20 cellular contexts compared by ENCODE assay signal in the genomic region with DNA sequence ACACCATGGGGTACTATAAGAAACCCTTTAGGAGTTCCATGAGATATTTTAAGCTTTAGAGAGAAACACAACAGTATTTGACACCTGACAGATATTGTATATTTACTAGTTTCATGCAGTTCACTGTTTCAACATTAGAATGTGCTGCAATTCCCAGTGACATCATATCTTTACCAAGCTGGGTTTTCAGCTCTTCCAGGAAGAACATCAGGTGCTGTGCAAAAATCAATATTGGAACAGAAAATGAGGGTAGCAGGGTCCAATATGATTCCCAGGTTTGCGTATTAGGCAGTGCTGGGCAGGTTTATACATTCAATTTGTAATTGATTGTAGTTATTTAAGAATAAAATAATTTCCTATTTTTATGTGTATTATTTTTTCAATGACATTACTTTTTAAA.
DNase-seq lines count a peak whose midpoint lies in the region; ATAC-seq and TF ChIP-seq lines count a peak whose summit lies in the region.
"Had no signal": no experiment of that assay in that cellular context is flagged by ENCODE, and none has a peak within 500 bp of the region (broad histone marks: within the 10 kb centered on the region; RNA-seq: fewer than 3 reads in every experiment).

No MANE protein-coding gene starts in this region.

- TF ChIP-seq POLR2A in right lobe of liver (IDR thresholded peaks at IDR 0.05) (no peak), esophagus squamous epithelium (IDR thresholded peaks at IDR 0.05) (no peak)

- DNase-seq in DMS53 (lab: John Stamatoyannopoulos, UW) (peak; percentile 56), NCI-H69 (lab: John Stamatoyannopoulos, UW) (peak; percentile 17), left lobe of liver (ENCODE audit: low spot score) (no peak), right lobe of liver (no peak), esophagus squamous epithelium (lab: John Stamatoyannopoulos, UW) (no peak), dorsolateral prefrontal cortex (no peak), NCI-H524 (lab: John Stamatoyannopoulos, UW) (no peak)
- DNase-seq in activated CD8-positive, alpha-beta memory T cell treated with anti-CD3 and anti-CD28 coated beads for 24 hours = no peak
- DNase-seq: Caco-2; CD4-positive, CD25-positive, alpha-beta regulatory T cell; CD8-positive, alpha-beta T cell; DMS153; DMS79 treated with DMSO at 0.1 percent for 48 hours; GF-D8; H9 had no signal

- H3K4me1 ChIP-seq in right lobe of liver = peaks cover 0 to 5% (median 0%) of the 10 kb centered on the region in 4 donors
- H3K4me1 ChIP-seq in esophagus squamous epithelium = no peaks in the 10 kb centered on the region
- H3K4me1 ChIP-seq: BLaER1, Caco-2 had no signal

- H3K9me3 ChIP-seq in right lobe of liver (no peaks in the 10 kb centered on the region), esophagus squamous epithelium (peaks cover 0 to 6% (median 0%) of the 10 kb centered on the region in 3 donors)
- H3K9me3 ChIP-seq: BLaER1, Caco-2 had no signal

- H3K27ac ChIP-seq in right lobe of liver (peak overlapping the region; percentile 60 to 84 (median 83)), esophagus squamous epithelium (no peak overlapping the region), dorsolateral prefrontal cortex (no peak overlapping the region)
- H3K27ac ChIP-seq: 22Rv1, BLaER1, C4-2B had no signal

- TF ChIP-seq CTCF in right lobe of liver (IDR thresholded peaks at IDR 0.05) (no peak), esophagus squamous epithelium (IDR thresholded peaks at IDR 0.05) (no peak), dorsolateral prefrontal cortex (IDR thresholded peaks at IDR 0.05 in 54 of 56, conservative IDR thresholded peaks at IDR 0.05 in 2 of 56; ENCODE audit: low read depth in 1 of 56, partially characterized antibody in 56 of 56) (no peak)

- no peak overlapping the region for H3K4me3 ChIP-seq in right lobe of liver
- no peak overlapping the region for H3K4me3 ChIP-seq in esophagus squamous epithelium
- no peak overlapping the region for H3K4me3 ChIP-seq in dorsolateral prefrontal cortex
- H3K4me3 ChIP-seq: BLaER1, GM23338 had no signal

- intact Hi-C loops in right lobe of liver (cut with DNase I) (no loop called here), esophagus squamous epithelium (cut with DNase I) (no loop called here), dorsolateral prefrontal cortex (cut with DNase I) (no loop called here)

- no peaks in the 10 kb centered on the region for H3K27me3 ChIP-seq in right lobe of liver
- H3K27me3 ChIP-seq in esophagus squamous epithelium = no peaks in the 10 kb centered on the region
- H3K27me3 ChIP-seq in dorsolateral prefrontal cortex = no peaks in the 10 kb centered on the region
- H3K27me3 ChIP-seq: BLaER1 had no signal

- H3K36me3 ChIP-seq in right lobe of liver (no peaks in the 10 kb centered on the region), esophagus squamous epithelium (no peaks in the 10 kb centered on the region)
- H3K36me3 ChIP-seq: BLaER1 had no signal

- WGBS in right lobe of liver (ENCODE audit: insufficient coverage, low coverage, low lambda C conversion rate, missing lambda C conversion rate) = 20% methylated on average over 1 of the region's 1 CpG
- 83% methylated on average over 1 of the region's 1 CpG for WGBS in esophagus squamous epithelium, 2 donors

- peak; percentile 84 for ATAC-seq in left lobe of liver
- ATAC-seq in right lobe of liver = peak; percentile 83 to 90 (median 87)
- ATAC-seq: CD8-positive, alpha-beta T cell; GM23338; HCT116 had no signal

Comparison
In these comparisons a context has a peak if more than half of its experiments do, and no peak if none do; other contexts are left out.
1. DNase-seq: peak in DMS53 (single experiment) and NCI-H69 (single experiment); none in left lobe of liver (single experiment), right lobe of liver (0 of 3), esophagus squamous epithelium (single experiment), dorsolateral prefrontal cortex (0 of 10), activated CD8-positive, alpha-beta memory T cell treated with anti-CD3 and anti-CD28 coated beads for 24 hours (single experiment) and NCI-H524 (0 of 2).
2. H3K27ac ChIP-seq: peak in right lobe of liver (3 of 3); none in esophagus squamous epithelium (0 of 4) and dorsolateral prefrontal cortex (0 of 59).